In genomic region chr9:27489087-27489876, GRCh38 we compare ENCODE assay signal across 9 cellular contexts.
DNase-seq lines count a peak whose midpoint lies in the region; ATAC-seq and TF ChIP-seq lines count a peak whose summit lies in the region.
"Had no signal": no experiment of that assay in that cellular context is flagged by ENCODE, and none has a peak within 500 bp of the region (broad histone marks: within the 10 kb centered on the region; RNA-seq: fewer than 3 reads in every experiment).

No MANE protein-coding gene starts in this region.

- no peak for TF ChIP-seq CTCF in nephron (IDR thresholded peaks at IDR 0.05; ENCODE audit: unreplicated experiment in 3 of 3)

- H3K27me3 Mint-ChIP-seq in nephron (ENCODE audit: low read depth), result no peaks in the 10 kb centered on the region

- H3K27ac Mint-ChIP-seq in nephron, result peak overlapping the region; percentile 31 to 40 (median 36)

- DNase-seq in germinal center (ENCODE audit: low spot score) (no peak), NCI-H2227 treated with DMSO at 0.1 percent for 48 hours (lab: John Stamatoyannopoulos, UW) (no peak), hippocampal formation (lab: John Stamatoyannopoulos, UW) (no peak)
- DNase-seq in stimulated activated CD4-positive, alpha-beta T cell treated with anti-CD3 and anti-CD28 coated beads, Interleukin-1b, Interleukin-23, amount 100 ng/mL, for 48 hours, result no peak
- DNase-seq: activated CD4-positive, alpha-beta T cell treated with anti-CD3 and anti-CD28 coated beads for 1 hour had no signal

- H3K9me3 Mint-ChIP-seq in nephron, result peaks cover 2% of the 10 kb centered on the region

- H3K4me1 Mint-ChIP-seq in nephron, result peaks cover 35% of the 10 kb centered on the region

- peak overlapping the region in 1 of 3 experiments; percentile 13 for H3K4me3 Mint-ChIP-seq in nephron

- ATAC-seq in GM18873 (IDR thresholded peaks at IDR 0.05; ENCODE audit: low FRiP score, unreplicated experiment), result peak; percentile 77
- peak; percentile 83 for ATAC-seq in GM21825 (IDR thresholded peaks at IDR 0.05; ENCODE audit: unreplicated experiment)
- peak; percentile 82 for ATAC-seq in HG03520 (IDR thresholded peaks at IDR 0.05; ENCODE audit: unreplicated experiment)

- peaks cover 10% of the 10 kb centered on the region for H3K36me3 Mint-ChIP-seq in nephron (ENCODE audit: low read depth)
